ENCODE assay signal across 14 cellular contexts in genomic region chr17:78664476-78665384, GRCh38.
A peak's percentile ranks its signal among the peaks of the same experiment; 100 is the strongest.
DNase-seq lines count a peak whose midpoint lies in the region; ATAC-seq and TF ChIP-seq lines count a peak whose summit lies in the region.
"Had no signal": no experiment of that assay in that cellular context is flagged by ENCODE, and none has a peak within 500 bp of the region (broad histone marks: within the 10 kb centered on the region; RNA-seq: fewer than 3 reads in every experiment).

No MANE protein-coding gene starts in this region.

- H3K4me1 ChIP-seq in right cardiac atrium (ENCODE audit: control insufficient read depth, insufficient read depth, low read length) (peaks cover 12% of the 10 kb centered on the region), thyroid gland (peaks cover 31 to 37% of the 10 kb centered on the region in 2 donors)
- H3K4me1 ChIP-seq: testis had no signal

- no peak overlapping the region for H3K4me3 Mint-ChIP-seq in T-helper 2 cell treated with Interferon-gamma antibody and Interleukin-4, amounts not matched to agents 5 μg/mL and 100 μg/mL, for 36 hours

- no peak overlapping the region for H3K4me3 ChIP-seq in right cardiac atrium (ENCODE audit: low read length)
- H3K4me3 ChIP-seq in thyroid gland (replicated peaks in 1 of 3) = no peak overlapping the region
- H3K4me3 ChIP-seq: testis had no signal

- H3K27me3 ChIP-seq in right cardiac atrium (ENCODE audit: control insufficient read depth, insufficient read depth) (no peaks in the 10 kb centered on the region), thyroid gland (no peaks in the 10 kb centered on the region)
- H3K27me3 ChIP-seq: testis had no signal

- H3K27ac Mint-ChIP-seq in T-helper 2 cell treated with Interferon-gamma antibody and Interleukin-4, amounts not matched to agents 5 μg/mL and 100 μg/mL, for 36 hours = peak overlapping the region; percentile 68

- H3K4me1 Mint-ChIP-seq in T-helper 2 cell treated with Interferon-gamma antibody and Interleukin-4, amounts not matched to agents 5 μg/mL and 100 μg/mL, for 36 hours (ENCODE audit: low read depth) = peaks cover 30% of the 10 kb centered on the region

- H3K9me3 ChIP-seq in right cardiac atrium (ENCODE audit: control insufficient read depth, low read length) (no peaks in the 10 kb centered on the region), thyroid gland (no peaks in the 10 kb centered on the region)
- H3K9me3 ChIP-seq: neutrophil, testis had no signal

- H3K27ac ChIP-seq in right cardiac atrium (ENCODE audit: low read length) (no peak overlapping the region), thyroid gland (peak overlapping the region in 2 of 3 donors; percentile 18 to 51)
- H3K27ac ChIP-seq: neutrophil, testis, VCaP had no signal

- H3K36me3 ChIP-seq in thyroid gland = no peaks in the 10 kb centered on the region

- no peak for TF ChIP-seq CTCF in thyroid gland (IDR thresholded peaks at IDR 0.05)

- 70% methylated on average over 24 of the region's 24 CpGs for WGBS in right cardiac atrium
- 82 to 90% methylated on average over 22 to 24 of the region's 24 CpGs for WGBS in thyroid gland, 2 donors

- peak; percentile 13 to 62 for ATAC-seq in right cardiac atrium
- ATAC-seq: Panc1 had no signal

- no peaks in the 10 kb centered on the region for H3K9me3 Mint-ChIP-seq in T-helper 2 cell treated with Interferon-gamma antibody and Interleukin-4, amounts not matched to agents 5 μg/mL and 100 μg/mL, for 36 hours

- intact Hi-C loops in right cardiac atrium (cut with DNase I) (no loop called here), thyroid gland (cut with DNase I) (no loop called here)

- H3K36me3 Mint-ChIP-seq in T-helper 2 cell treated with Interferon-gamma antibody and Interleukin-4, amounts not matched to agents 5 μg/mL and 100 μg/mL, for 36 hours (ENCODE audit: low read depth) = peaks cover 19% of the 10 kb centered on the region

- H3K27me3 Mint-ChIP-seq in T-helper 2 cell treated with Interferon-gamma antibody and Interleukin-4, amounts not matched to agents 5 μg/mL and 100 μg/mL, for 36 hours (ENCODE audit: low read depth) = no peaks in the 10 kb centered on the region

- no peak for DNase-seq in T-helper 2 cell treated with Interferon-gamma antibody and Interleukin-4, amounts not matched to agents 5 μg/mL and 100 μg/mL, for 36 hours (ENCODE audit: low spot score)
- DNase-seq in T-helper 2 cell (no peak), SHP77 treated with DMSO at 0.1 percent for 48 hours (lab: John Stamatoyannopoulos, UW) (peak; percentile 34), right cardiac atrium (peak in 2 of 3 donors; percentile 38 to 62), thyroid gland (no peak), foreskin melanocyte (no peak)
- no peak for DNase-seq in activated CD4-positive, CD25-positive, alpha-beta regulatory T cell (lab: John Stamatoyannopoulos, UW)
- DNase-seq in activated CD4-positive, alpha-beta T cell treated with anti-CD3 and anti-CD28 coated beads, Interleukin-2, amount 50 U/mL, for 4 hours = no peak
- DNase-seq: activated gamma-delta T cell, MM.1S, testis had no signal

- TF ChIP-seq POLR2A in thyroid gland (IDR thresholded peaks at IDR 0.05) = no peak

Comparison
In these comparisons a context has a peak if more than half of its experiments do, and no peak if none do; other contexts are left out.
1. DNase-seq: peak in SHP77 treated with DMSO at 0.1 percent for 48 hours (single experiment) and right cardiac atrium (2 of 3); none in T-helper 2 cell treated with Interferon-gamma antibody and Interleukin-4, amounts not matched to agents 5 μg/mL and 100 μg/mL, for 36 hours (single experiment), T-helper 2 cell (0 of 5), thyroid gland (0 of 2), activated CD4-positive, CD25-positive, alpha-beta regulatory T cell (0 of 4), activated CD4-positive, alpha-beta T cell treated with anti-CD3 and anti-CD28 coated beads, Interleukin-2, amount 50 U/mL, for 4 hours (0 of 2) and foreskin melanocyte (single experiment).